Comparison of ENCODE assay signal across 19 cellular contexts in the genomic region with DNA sequence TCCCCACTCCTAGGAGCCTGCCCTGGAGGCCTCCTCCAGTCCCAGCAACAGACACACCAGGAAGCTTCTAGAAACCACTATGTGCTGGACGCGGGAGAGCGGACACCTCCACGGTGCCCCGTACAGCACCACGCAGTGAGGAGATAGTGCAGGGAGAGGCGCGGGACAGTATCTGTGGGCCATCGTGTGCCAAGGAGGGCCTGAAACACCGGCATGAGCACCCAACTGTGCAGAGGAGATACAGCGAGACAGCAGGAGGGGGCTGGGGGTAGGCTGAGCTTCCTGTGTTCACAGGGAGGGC.
"Had no signal": no experiment of that assay in that cellular context is flagged by ENCODE, and none has a peak within 500 bp of the region (broad histone marks: within the 10 kb centered on the region; RNA-seq: fewer than 3 reads in every experiment).

No MANE protein-coding gene starts in this region.

- H3K4me1 Mint-ChIP-seq: activated CD4-positive, alpha-beta T cell treated with anti-CD3 and anti-CD28 coated beads, Interleukin-2, amount 10 ng/mL, durations not matched to agents 24 days and 14 days had no signal

- H3K36me3 Mint-ChIP-seq: natural killer cell had no signal

- H3K27ac Mint-ChIP-seq: activated CD4-positive, alpha-beta T cell treated with anti-CD3 and anti-CD28 coated beads, Interleukin-2, amount 10 ng/mL, durations not matched to agents 24 days and 14 days; activated CD8-positive, alpha-beta T cell treated with anti-CD3 and anti-CD28 coated beads for 36 hours; type B pancreatic cell had no signal

- H3K9me3 Mint-ChIP-seq: activated CD4-positive, alpha-beta T cell treated with anti-CD3 and anti-CD28 coated beads, Interleukin-2, amount 10 ng/mL, durations not matched to agents 24 days and 14 days; activated CD8-positive, alpha-beta T cell treated with anti-CD3 and anti-CD28 coated beads for 36 hours; natural killer cell; type B pancreatic cell had no signal

- ATAC-seq: activated CD8-positive, alpha-beta T cell treated with anti-CD3 and anti-CD28 coated beads for 36 hours; body of pancreas; foreskin keratinocyte; left colon; lower lobe of right lung; natural killer cell; sciatic nerve had no signal

- DNase-seq: activated CD4-positive, alpha-beta T cell treated with anti-CD3 and anti-CD28 coated beads, Interleukin-2, amount 10 ng/mL, durations not matched to agents 24 days and 14 days; activated CD8-positive, alpha-beta T cell treated with anti-CD3 and anti-CD28 coated beads for 36 hours; activated effector memory CD4-positive, alpha-beta T cell treated with Interleukin-2 at 50 U/mL for 16 hours; activated naive CD4-positive, alpha-beta T cell treated with anti-CD3 and anti-CD28 coated beads, Interleukin-2, amount 50 U/mL, for 16 hours; activated T-cell treated with anti-CD3 and anti-CD28 coated beads, Interleukin-2, amount 50 U/mL, for 48 hours; amygdala; body of pancreas; colonic mucosa; foreskin keratinocyte; hippocampal formation; left colon; lower lobe of right lung; natural killer cell; stimulated activated CD4-positive, alpha-beta T cell treated with anti-CD3 and anti-CD28 coated beads, Interleukin-4, amount 100 ng/mL, for 1 hour; T-helper 1 cell; T-helper 9 cell; testis had no signal

- H3K4me3 Mint-ChIP-seq: activated CD4-positive, alpha-beta T cell treated with anti-CD3 and anti-CD28 coated beads, Interleukin-2, amount 10 ng/mL, durations not matched to agents 24 days and 14 days; activated CD8-positive, alpha-beta T cell treated with anti-CD3 and anti-CD28 coated beads for 36 hours; natural killer cell; type B pancreatic cell had no signal

- H3K27me3 Mint-ChIP-seq: activated CD4-positive, alpha-beta T cell treated with anti-CD3 and anti-CD28 coated beads, Interleukin-2, amount 10 ng/mL, durations not matched to agents 24 days and 14 days; activated CD8-positive, alpha-beta T cell treated with anti-CD3 and anti-CD28 coated beads for 36 hours; type B pancreatic cell had no signal
